2 cellular contexts compared by ENCODE assay signal in genomic region chr2:6772366-6772710, GRCh38.
TF ChIP-seq lines count a peak whose summit lies in the region.

No MANE protein-coding gene starts in this region.

TF ChIP-seq in SK-N-SH, 30 proteins besides CTCF, POLR2A, EP300 and RAD21 (continued from another document):
- TF ChIP-seq TCF12 (IDR thresholded peaks at IDR 0.05) (no peak), RXRA (IDR thresholded peaks at IDR 0.05; ENCODE audit: borderline replicate concordance, low read depth) (no peak), MAX (IDR thresholded peaks at IDR 0.05; ENCODE audit: low read depth) (no peak), MEF2A (IDR thresholded peaks at IDR 0.05; ENCODE audit: borderline replicate concordance, low read depth) (no peak), ZBTB33 (IDR thresholded peaks at IDR 0.05; ENCODE audit: borderline replicate concordance, low read depth) (no peak), RFX5 (IDR thresholded peaks at IDR 0.05; ENCODE audit: low read length) (no peak)
TF ChIP-seq in SK-N-SH: peak in this region for 0.

TF ChIP-seq in SK-N-SH treated with all-trans-retinoic acid at 6 μM for 48 hours, 23 proteins besides CTCF, POLR2A, EP300 and RAD21 (continued from another document):
- no peak for TF ChIP-seq PATZ1 (CRISPR knock-in tag; IDR thresholded peaks at IDR 0.05; ENCODE audit: borderline replicate concordance)
- no peak for TF ChIP-seq ZFP30 (CRISPR knock-in tag; IDR thresholded peaks at IDR 0.05)
- TF ChIP-seq CSDC2 (CRISPR knock-in tag; IDR thresholded peaks at IDR 0.05), result no peak
- no peak for TF ChIP-seq CSRNP3 (CRISPR knock-in tag; IDR thresholded peaks at IDR 0.05)
- no peak for TF ChIP-seq OSR1 (CRISPR knock-in tag; IDR thresholded peaks at IDR 0.05)
- TF ChIP-seq ZNF70 (CRISPR knock-in tag; IDR thresholded peaks at IDR 0.05), result no peak
- TF ChIP-seq TOX (CRISPR knock-in tag; IDR thresholded peaks at IDR 0.05; ENCODE audit: borderline replicate concordance), result no peak
- no peak for TF ChIP-seq POU6F1 (CRISPR knock-in tag; IDR thresholded peaks at IDR 0.05; ENCODE audit: borderline replicate concordance, low read depth)
- no peak for TF ChIP-seq ZFP3 (CRISPR knock-in tag; IDR thresholded peaks at IDR 0.05)
